In genomic region chr1:98055457-98055856, GRCh38 we compare ENCODE assay signal across 18 cellular contexts.
"Had no signal": no experiment of that assay in that cellular context is flagged by ENCODE, and none has a peak within 500 bp of the region (broad histone marks: within the 10 kb centered on the region; RNA-seq: fewer than 3 reads in every experiment).

No MANE protein-coding gene starts in this region.

- H3K4me3 ChIP-seq: breast epithelium, tibial nerve, vagina had no signal

- H3K9me3 ChIP-seq: breast epithelium, tibial nerve, vagina had no signal

- DNase-seq: activated CD4-positive, alpha-beta T cell treated with anti-CD3 and anti-CD28 coated beads, Interleukin-2, amount 10 ng/mL, durations not matched to agents 24 days and 14 days; activated CD8-positive, alpha-beta memory T cell treated with anti-CD3 and anti-CD28 coated beads, Interleukin-2, amount 50 U/mL, for 4 hours; activated effector memory CD4-positive, alpha-beta T cell treated with Interleukin-2 at 50 U/mL for 16 hours; activated naive CD4-positive, alpha-beta T cell treated with anti-CD3 and anti-CD28 coated beads, Interleukin-2, amount 10 ng/mL, durations not matched to agents 7 days and 5 days; activated T-cell treated with anti-CD3 and anti-CD28 coated beads, Interleukin-2, amount 50 U/mL, for 48 hours; aorta; cerebellar nuclear complex; cortex of kidney; effector CD4-positive, alpha-beta T cell; immature natural killer cell; kidney glomerular epithelial cell; naive thymus-derived CD8-positive, alpha-beta T cell; occipital lobe; retina had no signal

- H3K27ac ChIP-seq: breast epithelium, vagina had no signal

- ATAC-seq: esophagus mucosa; naive thymus-derived CD8-positive, alpha-beta T cell had no signal

- H3K36me3 ChIP-seq: breast epithelium, tibial nerve, vagina had no signal
